Comparison of ENCODE assay signal across 18 cellular contexts in the genomic region with DNA sequence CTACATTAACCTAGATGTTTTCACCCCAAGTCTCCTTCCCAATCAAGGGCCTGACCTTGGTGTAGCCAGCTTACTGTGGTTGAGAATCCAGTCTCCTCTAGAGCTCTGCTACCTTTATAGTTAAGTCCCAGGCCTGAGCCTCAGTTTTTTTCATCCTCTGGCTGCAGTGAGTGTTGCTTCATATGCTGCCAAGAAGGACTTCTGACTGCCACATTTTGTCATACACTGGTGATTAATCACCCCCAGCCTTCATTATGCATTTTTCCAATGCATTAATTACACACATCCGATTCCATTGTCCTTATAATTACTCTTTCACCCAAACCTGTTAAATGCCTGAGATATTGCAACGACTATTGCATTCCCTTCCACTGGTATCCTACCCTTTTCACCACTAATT.
DNase-seq lines count a peak whose midpoint lies in the region; ATAC-seq and TF ChIP-seq lines count a peak whose summit lies in the region.
"Had no signal": no experiment of that assay in that cellular context is flagged by ENCODE, and none has a peak within 500 bp of the region (broad histone marks: within the 10 kb centered on the region; RNA-seq: fewer than 3 reads in every experiment).

No MANE protein-coding gene starts in this region.

- DNase-seq in AG20443 (ENCODE audit: low spot score) (peak; percentile 28), NCI-H446 (lab: John Stamatoyannopoulos, UW) (peak; percentile 67 to 82), gastrocnemius medialis (peak in 1 of 2 donors; percentile 25), hepatic stellate cell (ENCODE audit: low spot score) (no peak)
- DNase-seq in activated naive CD4-positive, alpha-beta T cell treated with anti-CD3 and anti-CD28 coated beads, Interleukin-2, amount 50 U/mL, for 16 hours = no peak
- DNase-seq: CD8-positive, alpha-beta memory T cell; DMS153; EL; H9; MV-4-11; NCI-H1436; NCI-H2029 treated with DMSO at 0.1 percent for 48 hours; NCI-H2227 treated with DMSO at 0.1 percent for 48 hours; NCI-H526 treated with DMSO at 0.1 percent for 48 hours; PC-3 had no signal

- no peak for TF ChIP-seq CTCF in gastrocnemius medialis (IDR thresholded peaks at IDR 0.05 in 4 of 5, conservative IDR thresholded peaks at IDR 0.05 in 1 of 5)

- intact Hi-C loops in gastrocnemius medialis (cut with DNase I; ENCODE audit: low total_unique reads) = no loop called here

- in situ Hi-C loops in gastrocnemius medialis (cut with MboI; ENCODE audit: low sequenced_read_pairs in 4 of 4) = no loop called here

- H3K36me3 ChIP-seq in gastrocnemius medialis = no peaks in the 10 kb centered on the region
- H3K36me3 ChIP-seq: SJSA1 had no signal

- peaks cover 28 to 30% of the 10 kb centered on the region in 2 donors for H3K4me1 ChIP-seq in gastrocnemius medialis

- ATAC-seq in esophagus mucosa = peak; percentile 48
- peak; percentile 47 to 72 for ATAC-seq in gastrocnemius medialis
- no peak for ATAC-seq in GM18873 (IDR thresholded peaks at IDR 0.05; ENCODE audit: low FRiP score, unreplicated experiment)
- ATAC-seq: PC-3 had no signal

- H3K27me3 ChIP-seq in gastrocnemius medialis = no peaks in the 10 kb centered on the region
- H3K27me3 ChIP-seq: SJSA1 had no signal

- no peak overlapping the region for H3K4me3 ChIP-seq in gastrocnemius medialis
- H3K4me3 ChIP-seq: SJSA1 had no signal

- no peaks in the 10 kb centered on the region for H3K9me3 ChIP-seq in gastrocnemius medialis
- H3K9me3 ChIP-seq: SJSA1 had no signal

- no peak for TF ChIP-seq POLR2A in gastrocnemius medialis (IDR thresholded peaks at IDR 0.05)

- peak overlapping the region; percentile 60 to 81 (median 78) for H3K27ac ChIP-seq in gastrocnemius medialis
- H3K27ac ChIP-seq: SJSA1 had no signal

Comparison
In these comparisons a context has a peak if more than half of its experiments do, and no peak if none do; other contexts are left out.
1. DNase-seq: peak in AG20443 (single experiment) and NCI-H446 (2 of 2); none in hepatic stellate cell (single experiment) and activated naive CD4-positive, alpha-beta T cell treated with anti-CD3 and anti-CD28 coated beads, Interleukin-2, amount 50 U/mL, for 16 hours (single experiment).